ENCODE assay signal across 8 cellular contexts in the genomic region with DNA sequence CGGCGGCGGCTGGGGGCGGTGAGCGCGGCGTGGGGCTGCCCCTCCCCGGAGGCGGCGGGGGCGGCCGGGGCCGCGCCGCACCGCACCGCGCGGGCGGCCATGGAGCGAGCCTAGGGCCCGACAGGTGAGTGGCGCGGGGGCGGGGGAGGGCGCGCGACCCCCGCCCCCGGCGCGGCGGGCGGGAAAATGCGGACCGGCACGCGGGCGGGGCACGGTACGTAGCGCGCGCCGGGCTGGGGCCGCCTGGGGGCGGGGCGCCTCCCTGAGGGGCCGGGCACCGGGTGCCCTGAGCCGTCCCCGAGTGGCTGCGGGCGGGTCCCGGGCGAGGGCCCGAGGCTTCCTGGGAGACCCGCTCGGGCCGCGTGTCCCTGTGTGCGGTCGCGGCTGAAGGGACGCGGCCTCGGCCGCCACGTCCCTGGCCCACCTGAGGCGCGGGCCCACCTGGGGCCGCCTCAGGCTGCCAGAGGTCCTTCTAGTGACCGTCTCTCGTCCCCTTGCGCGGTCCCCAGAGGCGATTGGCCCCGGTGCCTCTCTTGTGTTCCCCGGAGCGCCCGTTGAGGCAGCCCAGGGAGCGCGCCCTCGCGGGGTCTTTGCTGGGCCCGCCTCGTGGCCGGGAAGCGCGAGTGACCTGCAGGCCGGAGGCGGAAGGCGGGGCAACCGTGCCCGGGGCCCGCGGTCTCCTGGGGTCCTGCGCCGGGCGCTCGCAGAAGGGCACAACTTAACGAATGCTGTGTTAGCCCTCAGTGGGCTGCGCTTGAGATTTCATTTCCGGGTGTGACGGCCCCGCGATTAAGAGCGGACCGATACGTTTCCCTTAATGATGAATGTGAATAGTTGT. TPM values are rescaled to one million over a fixed set of nuclear protein-coding genes. Genes with fewer than 3 reads are reported as not detected.
DNase-seq lines count a peak whose midpoint lies in the region; ATAC-seq and TF ChIP-seq lines count a peak whose summit lies in the region.

No MANE protein-coding gene starts in this region.

- intact Hi-C loops in CD14-positive monocyte (cut with micrococcal nuclease), result loop anchor here in 1 of 2 donors (5.0 kb wide), 1 partner anchor 341 kb away; the partner anchor contains the start of gene AXDND1

- H3K4me3 Mint-ChIP-seq in CD14-positive monocyte, result peak overlapping the region; percentile 84 to 98

- H3K4me1 Mint-ChIP-seq in CD14-positive monocyte, result peaks cover 51% of the 10 kb centered on the region

- H3K4me1 ChIP-seq in effector memory CD4-positive, alpha-beta T cell (ENCODE audit: control insufficient read depth, insufficient read depth, low read length, poor library complexity, severe bottlenecking), result peaks cover 9% of the 10 kb centered on the region
- H3K4me1 ChIP-seq in mesodermal cell (ENCODE audit: control insufficient read depth, insufficient read depth, low read length, poor library complexity, severe bottlenecking), result peaks cover 30% of the 10 kb centered on the region

- H3K27ac Mint-ChIP-seq in CD14-positive monocyte, result peak overlapping the region; percentile 81 to 94 (median 87)

- ATAC-seq in HG03439 (IDR thresholded peaks at IDR 0.05; ENCODE audit: unreplicated experiment), result peak; percentile 80

- no peaks in the 10 kb centered on the region for H3K9me3 Mint-ChIP-seq in CD14-positive monocyte

- H3K36me3 ChIP-seq in effector memory CD4-positive, alpha-beta T cell (ENCODE audit: control insufficient read depth, insufficient read depth, low read length), result no peaks in the 10 kb centered on the region
- H3K36me3 ChIP-seq in mesodermal cell (ENCODE audit: control insufficient read depth, insufficient read depth, low read length), result no peaks in the 10 kb centered on the region

- no peaks in the 10 kb centered on the region for H3K9me3 ChIP-seq in effector memory CD4-positive, alpha-beta T cell (ENCODE audit: control insufficient read depth, low read length)
- no peaks in the 10 kb centered on the region for H3K9me3 ChIP-seq in mesodermal cell (ENCODE audit: control insufficient read depth, low read length)

- H3K27me3 ChIP-seq in effector memory CD4-positive, alpha-beta T cell (replicated peaks; ENCODE audit: control insufficient read depth, insufficient read depth, low read length, poor library complexity, severe bottlenecking), result no peaks in the 10 kb centered on the region

- no peaks in the 10 kb centered on the region for H3K36me3 Mint-ChIP-seq in CD14-positive monocyte

- WGBS in mesodermal cell (ENCODE audit: insufficient coverage in 2 of 2), 2 experiments, result 0% methylated on average over 86 to 87 of the region's 110 CpGs

- peak overlapping the region; percentile 88 for H3K4me3 ChIP-seq in effector memory CD4-positive, alpha-beta T cell (ENCODE audit: insufficient read depth, low read depth, low read length, poor library complexity, severe bottlenecking)
- H3K4me3 ChIP-seq in mesodermal cell (ENCODE audit: extremely low read depth, insufficient read depth, low read length, poor library complexity, severe bottlenecking), result peak overlapping the region; percentile 77

- DNase-seq in CD14-positive monocyte (ENCODE audit: low spot score) (peak; percentile 63), GM19240 (ENCODE audit: insufficient read length, low spot score) (peak; percentile 57), NCI-H69 (lab: John Stamatoyannopoulos, UW) (peak; percentile 96)
- peak; percentile 16 to 58 for DNase-seq in activated CD8-positive, alpha-beta memory T cell treated with anti-CD3 and anti-CD28 coated beads for 1 hour (ENCODE audit: extremely low read depth in 1 of 2, low read depth in 1 of 2)
- DNase-seq in effector memory CD4-positive, alpha-beta T cell, result peak; percentile 54 to 65 (median 59)
- peak; percentile 71 to 72 for DNase-seq in stimulated activated CD8-positive, alpha-beta memory T cell treated with anti-CD3 and anti-CD28 coated beads, Interleukin-15, amount 100 ng/mL, for 48 hours (ENCODE audit: low read depth in 2 of 2)

- H3K27me3 Mint-ChIP-seq in CD14-positive monocyte (ENCODE audit: low read depth in 3 of 3), result peaks cover 0 to 5% (median 2%) of the 10 kb centered on the region in 3 donors

- TF ChIP-seq CTCF in CD14-positive monocyte (IDR thresholded peaks at IDR 0.05), result no peak

- peak overlapping the region; percentile 75 for H3K27ac ChIP-seq in effector memory CD4-positive, alpha-beta T cell (ENCODE audit: insufficient read depth, low read length, poor library complexity, severe bottlenecking)
- H3K27ac ChIP-seq in mesodermal cell (ENCODE audit: low read depth, low read length, severe bottlenecking), result peak overlapping the region; percentile 90

RNA-seq across cellular contexts. Expression of gene FAM20B, which starts 0.5 kb away (rescaled TPM):
- polyA plus RNA-seq in CD14-positive monocyte, result 1 to 10 TPM; 4.0 to 4.4 TPM
- polyA plus RNA-seq in mesodermal cell (2013, experiment 1 of 2), result 24.6 TPM
- 24.3 TPM for polyA plus RNA-seq in mesodermal cell (2013, experiment 2 of 2)

RNA-seq across cellular contexts. Expression of gene TOR3A, which starts 55.7 kb away (rescaled TPM):
- polyA plus RNA-seq in CD14-positive monocyte, result 10 to 100 TPM; 60.9 to 67.8 TPM
- polyA plus RNA-seq in mesodermal cell (2013, experiment 1 of 2), result 10.9 TPM
- 9.5 TPM for polyA plus RNA-seq in mesodermal cell (2013, experiment 2 of 2)

Comparison
In these comparisons a context has a peak if more than half of its experiments do, and no peak if none do; other contexts are left out.
1. Peak in every context shown above with its lines: DNase-seq, ATAC-seq, H3K4me3 ChIP-seq and H3K27ac ChIP-seq.
2. DNase-seq: peak in every context shown above with its lines; median percentile 96 in NCI-H69; 72 in stimulated activated CD8-positive, alpha-beta memory T cell treated with anti-CD3 and anti-CD28 coated beads, Interleukin-15, amount 100 ng/mL, for 48 hours; 63 in CD14-positive monocyte; 59 in effector memory CD4-positive, alpha-beta T cell; 57 in GM19240; 37 in activated CD8-positive, alpha-beta memory T cell treated with anti-CD3 and anti-CD28 coated beads for 1 hour.